Comparison of ENCODE assay signal across 8 cellular contexts in the genomic region with DNA sequence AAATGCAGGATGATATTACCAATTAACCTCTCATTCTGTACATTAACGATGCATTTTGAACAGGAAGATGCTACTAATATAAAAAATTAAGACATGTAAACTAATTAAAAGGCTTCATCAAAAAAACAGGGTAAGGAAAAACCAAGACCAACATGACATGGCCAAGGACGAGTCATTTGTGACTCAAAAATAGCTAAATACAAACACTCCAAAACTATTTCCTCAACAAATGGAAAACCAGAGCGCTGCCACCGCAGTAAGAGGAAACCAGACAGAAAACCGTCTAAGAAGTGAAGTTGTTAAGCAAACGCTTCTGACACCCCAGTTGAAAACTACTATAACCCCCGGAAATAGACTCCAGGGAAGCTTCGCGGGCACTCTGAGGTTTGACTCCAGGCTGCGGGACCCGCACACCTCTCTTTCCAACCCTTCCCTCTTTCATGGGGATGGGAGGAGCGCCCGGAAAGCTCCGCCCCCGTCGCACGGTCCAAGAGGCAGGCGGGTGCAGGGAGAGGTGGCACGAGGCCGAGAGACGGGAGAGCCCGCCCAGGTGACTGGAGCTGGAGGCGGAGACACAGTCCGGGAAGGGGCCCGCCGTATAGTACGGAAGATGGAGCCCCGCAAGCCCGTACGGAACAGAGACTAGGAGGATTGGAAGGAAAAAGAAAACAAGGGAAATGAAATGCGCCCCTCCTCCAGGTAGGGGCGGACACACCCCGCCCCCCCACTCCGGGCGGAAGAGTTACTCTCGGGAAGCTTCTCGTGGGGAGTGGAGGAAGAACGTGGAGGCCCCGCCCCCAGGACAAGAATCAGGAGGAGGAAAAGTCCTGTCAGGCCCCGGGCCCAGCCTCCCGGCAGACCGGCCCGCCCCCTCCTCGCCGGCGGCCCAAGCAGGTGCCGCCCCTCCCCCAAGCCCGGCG. TPM values are rescaled to one million over a fixed set of nuclear protein-coding genes. Genes with fewer than 3 reads are reported as not detected.
A peak's percentile ranks its signal among the peaks of the same experiment; 100 is the strongest.
DNase-seq lines count a peak whose midpoint lies in the region; ATAC-seq and TF ChIP-seq lines count a peak whose summit lies in the region.

No MANE protein-coding gene starts in this region.

- H3K27me3 ChIP-seq in adrenal gland (no peaks in the 10 kb centered on the region), heart right ventricle (no peaks in the 10 kb centered on the region)

- no peaks in the 10 kb centered on the region for H3K27me3 Mint-ChIP-seq in type B pancreatic cell

- H3K36me3 ChIP-seq in adrenal gland (replicated peaks in 1 of 2) (peaks cover 0 to 11% of the 10 kb centered on the region in 2 donors), heart right ventricle (peaks cover 0 to 24% (median 0%) of the 10 kb centered on the region in 9 donors)

- WGBS in adrenal gland, 4 donors: 0 to 2% (median 1%) methylated on average over 33 to 48 of the region's 49 CpGs
- WGBS in heart right ventricle, 2 donors: 1% methylated on average over 46 to 49 of the region's 49 CpGs

- H3K9me3 Mint-ChIP-seq in type B pancreatic cell: no peaks in the 10 kb centered on the region

- ATAC-seq in HG02763 (IDR thresholded peaks at IDR 0.05; ENCODE audit: unreplicated experiment): peak; percentile 58
- ATAC-seq in heart right ventricle: peak; percentile 78 to 91 (median 84)

- H3K4me1 Mint-ChIP-seq in type B pancreatic cell (ENCODE audit: unreplicated experiment): peaks cover 4% of the 10 kb centered on the region

- TF ChIP-seq POLR2A in adrenal gland (IDR thresholded peaks at IDR 0.05): peak; percentile 71 to 91

- TF ChIP-seq CTCF in GM12864 (IDR thresholded peaks at IDR 0.05; ENCODE audit: low read depth, low read length, missing control alignments) (no peak), adrenal gland (IDR thresholded peaks at IDR 0.05) (no peak), heart right ventricle (IDR thresholded peaks at IDR 0.05) (no peak), type B pancreatic cell (conservative IDR thresholded peaks at IDR 0.05) (no peak)

- H3K4me3 ChIP-seq in GM12864 (ENCODE audit: low read depth, low read length) (peak overlapping the region; percentile 66), adrenal gland (peak overlapping the region in 3 of 4 donors; percentile 47 to 73 (median 71)), heart right ventricle (peak overlapping the region; percentile 62 to 93 (median 80))

- peak overlapping the region; percentile 89 to 99 (median 97) for H3K27ac ChIP-seq in adrenal gland
- H3K27ac ChIP-seq in heart right ventricle: peak overlapping the region; percentile 81 to 97 (median 95)

- H3K9me3 ChIP-seq in adrenal gland (replicated peaks in 1 of 3) (no peaks in the 10 kb centered on the region), heart right ventricle (no peaks in the 10 kb centered on the region)

- H3K4me3 Mint-ChIP-seq in type B pancreatic cell: peak overlapping the region; percentile 93

- H3K27ac Mint-ChIP-seq in type B pancreatic cell: peak overlapping the region; percentile 98

- H3K4me1 ChIP-seq in adrenal gland (replicated peaks in 1 of 2) (peaks cover 4 to 23% of the 10 kb centered on the region in 2 donors), heart right ventricle (peaks cover 0 to 15% (median 10%) of the 10 kb centered on the region in 9 donors)

- intact Hi-C loops in adrenal gland (cut with DNase I) (loop anchor here in 1 of 2 donors (10.0 kb wide), 1 partner anchor 104 kb away; a partner anchor contains a TSS), heart right ventricle (cut with DNase I) (loop anchor here in 1 of 10 donors (5.0 kb wide), 1 partner anchor 107 kb away; a partner anchor contains a TSS)

- DNase-seq in GM12864 (ENCODE audit: low read depth) (peak; percentile 64), NCI-H1417 (lab: John Stamatoyannopoulos, UW) (peak; percentile 82 to 94 (median 90)), T follicular helper cell (ENCODE audit: low read depth) (peak; percentile 76), adrenal gland (peak; percentile 96 to 98 (median 97)), heart right ventricle (peak; percentile 93), pons (ENCODE audit: low spot score) (peak; percentile 85), type B pancreatic cell (ENCODE audit: extremely low spot score, unreplicated experiment) (peak; percentile 93)

- no peaks in the 10 kb centered on the region for H3K36me3 Mint-ChIP-seq in type B pancreatic cell

RNA-seq across cellular contexts. Expression of a gene that starts 0.7 kb away (rescaled TPM):
- total RNA-seq in adrenal gland: 10 to 100 TPM; 16.5 to 31.5 (median 22.9) TPM
- polyA plus RNA-seq in adrenal gland: 10 to 100 TPM in 1 of 3 donors, 1 to 10 TPM in 2; 7.3 to 29.9 (median 8.2) TPM
- total RNA-seq in heart right ventricle: 10 to 100 TPM; 10.9 to 18.5 (median 15.3) TPM
- polyA plus RNA-seq in heart right ventricle: 1 to 10 TPM; 4.7 to 7.2 TPM
- 19.4 and 20.5 TPM in 2 replicates for total RNA-seq in type B pancreatic cell (ENCODE audit: low replicate concordance)

RNA-seq across cellular contexts. Expression of a gene that starts 39.4 kb away (rescaled TPM):
- total RNA-seq in adrenal gland: 10 to 100 TPM; 11.0 to 42.2 (median 19.6) TPM
- polyA plus RNA-seq in adrenal gland: 1 to 10 TPM; 5.6 to 9.4 (median 6.3) TPM
- 10 to 100 TPM; 11.5 to 14.5 (median 13.4) TPM for total RNA-seq in heart right ventricle
- polyA plus RNA-seq in heart right ventricle: 1 to 10 TPM; 1.8 to 7.4 TPM
- 29.0 and 37.6 TPM in 2 replicates for total RNA-seq in type B pancreatic cell (ENCODE audit: low replicate concordance)

Comparison
In these comparisons a context has a peak if more than half of its experiments do, and no peak if none do; other contexts are left out.
1. Peak in every context shown above with its lines: DNase-seq, ATAC-seq, H3K4me3 ChIP-seq and H3K27ac ChIP-seq.